ENCODE assay signal across 19 cellular contexts in the genomic region with DNA sequence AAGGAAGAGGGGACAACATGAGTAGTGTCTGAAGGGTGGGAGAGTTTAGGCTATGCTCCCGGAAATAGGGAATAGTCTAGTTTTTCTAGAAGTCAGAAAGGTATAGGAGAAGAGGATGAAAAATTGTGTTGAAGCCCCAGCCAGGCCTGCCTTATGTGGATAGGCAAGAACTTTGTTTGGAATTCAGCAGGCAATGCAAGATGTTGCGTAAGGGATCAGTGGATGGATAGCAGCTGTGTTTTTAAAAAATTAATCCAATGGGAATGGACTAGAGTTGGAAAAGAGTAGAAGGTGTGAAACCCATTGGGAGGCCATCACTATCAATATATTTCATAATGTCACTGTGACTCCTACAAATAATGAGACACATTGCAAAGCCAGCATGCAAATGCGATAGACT.
A peak's percentile ranks its signal among the peaks of the same experiment; 100 is the strongest.
DNase-seq lines count a peak whose midpoint lies in the region; ATAC-seq and TF ChIP-seq lines count a peak whose summit lies in the region.
"Had no signal": no experiment of that assay in that cellular context is flagged by ENCODE, and none has a peak within 500 bp of the region (broad histone marks: within the 10 kb centered on the region; RNA-seq: fewer than 3 reads in every experiment).

No MANE protein-coding gene starts in this region.

- DNase-seq in Right ventricle myocardium superior (no peak), cardiac septum (ENCODE audit: low spot score) (no peak), fibroblast of gingiva (ENCODE audit: low read depth) (peak; percentile 34), heart right ventricle (no peak), substantia nigra (lab: John Stamatoyannopoulos, UW) (no peak)
- no peak for DNase-seq in activated T-helper 1 cell treated with anti-CD3 and anti-CD28 coated beads, Interleukin-12 subunit alpha, Interleukin-12 subunit beta, Interleukin-2, Interleukin-4 antibody, amounts not matched to agents 30 ng/mL and 10 ng/mL and 1 ng/mL, durations not matched to agents 14 hours and 24 hours and 36 hours (ENCODE audit: low spot score)
- no peak for DNase-seq in stimulated activated naive CD4-positive, alpha-beta T cell treated with Interleukin-2 at 50 U/mL for 16 hours (lab: John Stamatoyannopoulos, UW)
- DNase-seq: 8988T; Calu3; CD8-positive, alpha-beta T cell; GF-D8; KBM-7; NCI-H1694 treated with DMSO at 0.1 percent for 48 hours; NCI-H2227 treated with DMSO at 0.1 percent for 48 hours; NCI-H524; SIG-M5 had no signal

- no peaks in the 10 kb centered on the region for H3K36me3 ChIP-seq in heart right ventricle
- H3K36me3 ChIP-seq: BLaER1 treated with 17β-estradiol and CSF1 and Interleukin-3, amounts not matched to agents 10 nM and 100 nM had no signal

- TF ChIP-seq CTCF in heart right ventricle (IDR thresholded peaks at IDR 0.05) = no peak

- no peaks in the 10 kb centered on the region for H3K36me3 Mint-ChIP-seq in activated T-helper 1 cell treated with anti-CD3 and anti-CD28 coated beads, Interleukin-12 subunit alpha, Interleukin-12 subunit beta, Interleukin-2, Interleukin-4 antibody, amounts not matched to agents 30 ng/mL and 10 ng/mL and 1 ng/mL, durations not matched to agents 14 hours and 24 hours and 36 hours (ENCODE audit: low read depth)
- H3K36me3 Mint-ChIP-seq: CD8-positive, alpha-beta T cell had no signal

- H3K27me3 ChIP-seq in heart right ventricle = no peaks in the 10 kb centered on the region
- H3K27me3 ChIP-seq: BLaER1 treated with 17β-estradiol and CSF1 and Interleukin-3, amounts not matched to agents 10 nM and 100 nM had no signal

- peaks cover 6% of the 10 kb centered on the region for H3K9me3 Mint-ChIP-seq in activated T-helper 1 cell treated with anti-CD3 and anti-CD28 coated beads, Interleukin-12 subunit alpha, Interleukin-12 subunit beta, Interleukin-2, Interleukin-4 antibody, amounts not matched to agents 30 ng/mL and 10 ng/mL and 1 ng/mL, durations not matched to agents 14 hours and 24 hours and 36 hours

- H3K27me3 Mint-ChIP-seq in activated T-helper 1 cell treated with anti-CD3 and anti-CD28 coated beads, Interleukin-12 subunit alpha, Interleukin-12 subunit beta, Interleukin-2, Interleukin-4 antibody, amounts not matched to agents 30 ng/mL and 10 ng/mL and 1 ng/mL, durations not matched to agents 14 hours and 24 hours and 36 hours (ENCODE audit: insufficient read depth) = no peaks in the 10 kb centered on the region

- H3K4me3 Mint-ChIP-seq in activated T-helper 1 cell treated with anti-CD3 and anti-CD28 coated beads, Interleukin-12 subunit alpha, Interleukin-12 subunit beta, Interleukin-2, Interleukin-4 antibody, amounts not matched to agents 30 ng/mL and 10 ng/mL and 1 ng/mL, durations not matched to agents 14 hours and 24 hours and 36 hours = no peak overlapping the region
- H3K4me3 Mint-ChIP-seq: CD8-positive, alpha-beta T cell had no signal

- no peak overlapping the region for H3K27ac ChIP-seq in heart right ventricle
- no peak overlapping the region for H3K27ac ChIP-seq in substantia nigra (ENCODE audit: low read depth, low read length, poor library complexity, severe bottlenecking)
- H3K27ac ChIP-seq: BLaER1 treated with 17β-estradiol and CSF1 and Interleukin-3, amounts not matched to agents 10 nM and 100 nM had no signal

- no peak overlapping the region for H3K27ac Mint-ChIP-seq in activated T-helper 1 cell treated with anti-CD3 and anti-CD28 coated beads, Interleukin-12 subunit alpha, Interleukin-12 subunit beta, Interleukin-2, Interleukin-4 antibody, amounts not matched to agents 30 ng/mL and 10 ng/mL and 1 ng/mL, durations not matched to agents 14 hours and 24 hours and 36 hours
- H3K27ac Mint-ChIP-seq: CD8-positive, alpha-beta T cell had no signal

- intact Hi-C loops in Right ventricle myocardium superior (cut with DNase I) = no loop called here
- intact Hi-C loops in cardiac septum (cut with DNase I) = no loop called here
- intact Hi-C loops in heart right ventricle (cut with DNase I) = no loop called here
- intact Hi-C loops in activated T-helper 1 cell treated with anti-CD3 and anti-CD28 coated beads, Interleukin-12 subunit alpha, Interleukin-12 subunit beta, Interleukin-2, Interleukin-4 antibody, amounts not matched to agents 30 ng/mL and 10 ng/mL and 1 ng/mL, durations not matched to agents 14 hours and 24 hours and 36 hours (cut with micrococcal nuclease) = no loop called here

- H3K4me3 ChIP-seq in heart right ventricle = no peak overlapping the region
- H3K4me3 ChIP-seq: BLaER1 treated with 17β-estradiol and CSF1 and Interleukin-3, amounts not matched to agents 10 nM and 100 nM; GM12878 had no signal

- no peaks in the 10 kb centered on the region for H3K4me1 Mint-ChIP-seq in activated T-helper 1 cell treated with anti-CD3 and anti-CD28 coated beads, Interleukin-12 subunit alpha, Interleukin-12 subunit beta, Interleukin-2, Interleukin-4 antibody, amounts not matched to agents 30 ng/mL and 10 ng/mL and 1 ng/mL, durations not matched to agents 14 hours and 24 hours and 36 hours (ENCODE audit: low read depth)

- ATAC-seq in Right ventricle myocardium superior (ENCODE audit: poor library complexity) = peak; percentile 89
- peak in 6 of 8 donors; percentile 20 to 85 (median 54) for ATAC-seq in heart right ventricle
- no peak for ATAC-seq in HG03108 (IDR thresholded peaks at IDR 0.05; ENCODE audit: unreplicated experiment)
- ATAC-seq: CD8-positive, alpha-beta T cell; GM12878 had no signal

- no peaks in the 10 kb centered on the region for H3K9me3 ChIP-seq in heart right ventricle
- H3K9me3 ChIP-seq: BLaER1 treated with 17β-estradiol and CSF1 and Interleukin-3, amounts not matched to agents 10 nM and 100 nM had no signal

- H3K4me1 ChIP-seq in heart right ventricle = peaks cover 0 to 30% (median 5%) of the 10 kb centered on the region in 9 donors

- WGBS in heart right ventricle, 2 donors = 79 to 89% methylated on average over 3 of the region's 3 CpGs
